Comparison of ENCODE assay signal across 8 cellular contexts in the genomic region with DNA sequence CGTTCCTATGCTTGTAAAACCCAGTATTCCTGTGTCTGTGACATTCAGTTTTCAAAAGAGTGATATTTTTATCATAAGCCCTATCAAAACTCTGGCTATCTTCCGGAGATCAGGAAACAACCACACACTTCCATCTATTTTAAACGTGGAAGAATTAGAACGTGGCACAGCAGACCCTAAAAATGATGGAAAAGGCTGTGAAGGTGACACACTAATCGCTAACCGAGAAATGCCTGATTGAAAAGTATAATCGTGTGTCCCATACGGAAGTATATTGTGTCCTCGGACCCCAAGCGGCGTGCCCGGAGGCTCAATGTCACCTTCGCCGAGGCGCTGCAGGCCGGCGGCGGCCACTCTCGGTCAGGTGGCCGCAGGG.
DNase-seq lines count a peak whose midpoint lies in the region; ATAC-seq and TF ChIP-seq lines count a peak whose summit lies in the region.

No MANE protein-coding gene starts in this region.

- H3K27ac ChIP-seq in OCI-LY1 (ENCODE audit: low read depth, low read length, poor library complexity, severe bottlenecking): peak overlapping the region; percentile 52

- H3K4me2 ChIP-seq in OCI-LY1 (ENCODE audit: low read length): peak overlapping the region; percentile 70

- no peaks in the 10 kb centered on the region for H3K27me3 Mint-ChIP-seq in effector memory CD8-positive, alpha-beta T cell
- H3K27me3 Mint-ChIP-seq in nephron progenitor cell (ENCODE audit: low read depth, poor library complexity): peaks cover 6% of the 10 kb centered on the region

- H3K4me1 Mint-ChIP-seq in effector memory CD8-positive, alpha-beta T cell (ENCODE audit: low read depth in 2 of 2): peaks cover 18 to 28% of the 10 kb centered on the region in 2 donors
- peaks cover 28% of the 10 kb centered on the region for H3K4me1 Mint-ChIP-seq in nephron progenitor cell

- H3F3A ChIP-seq in OCI-LY1 (ENCODE audit: insufficient read depth, low read length): no peaks in the 10 kb centered on the region

- H3K27ac Mint-ChIP-seq in effector memory CD8-positive, alpha-beta T cell: peak overlapping the region; percentile 78 to 86
- H3K27ac Mint-ChIP-seq in nephron progenitor cell: peak overlapping the region; percentile 62

- H3K79me2 ChIP-seq in OCI-LY1 (ENCODE audit: insufficient read depth, low read length): peaks cover 55% of the 10 kb centered on the region

- no peaks in the 10 kb centered on the region for H4K20me1 ChIP-seq in OCI-LY1 (ENCODE audit: insufficient read depth, low read length)

- peaks cover 23% of the 10 kb centered on the region; the same call in 1 of the 2 replicates for H3K36me3 ChIP-seq in OCI-LY1 (ENCODE audit: insufficient read depth, low read length)

- no peak overlapping the region for H2AFZ ChIP-seq in OCI-LY1 (ENCODE audit: low read length)

- DNase-seq in NCI-H1092 treated with DMSO at 0.1 percent for 48 hours (lab: John Stamatoyannopoulos, UW) (peak; percentile 21), NCI-H1092 (lab: John Stamatoyannopoulos, UW) (no peak), nephron progenitor cell (no peak), SHP77 (lab: John Stamatoyannopoulos, UW) (no peak), NCI-H1417 treated with DMSO at 0.1 percent for 48 hours (lab: John Stamatoyannopoulos, UW) (no peak)
- DNase-seq in effector memory CD8-positive, alpha-beta T cell: no peak
- no peak for DNase-seq in stimulated activated CD8-positive, alpha-beta memory T cell treated with anti-CD3 and anti-CD28 coated beads, Interleukin-4, amount 100 ng/mL, for 48 hours

- H3K4me3 ChIP-seq in OCI-LY1 (ENCODE audit: low read depth, low read length, poor library complexity, severe bottlenecking): peak overlapping the region; percentile 84

- peak overlapping the region; percentile 89 to 90 for H3K4me3 Mint-ChIP-seq in effector memory CD8-positive, alpha-beta T cell
- peak overlapping the region; percentile 93 for H3K4me3 Mint-ChIP-seq in nephron progenitor cell

- H3K36me3 Mint-ChIP-seq in effector memory CD8-positive, alpha-beta T cell (ENCODE audit: insufficient read depth): peaks cover 22% of the 10 kb centered on the region
- peaks cover 13% of the 10 kb centered on the region for H3K36me3 Mint-ChIP-seq in nephron progenitor cell (ENCODE audit: low read depth)

- H3K9me2 ChIP-seq in OCI-LY1 (ENCODE audit: low read depth, low read length): no peaks in the 10 kb centered on the region

- H3K27me3 ChIP-seq in OCI-LY1 (ENCODE audit: insufficient read depth, low read length): no peaks in the 10 kb centered on the region

- H3K9me3 ChIP-seq in OCI-LY1 (ENCODE audit: low read length): no peaks in the 10 kb centered on the region

- H3K4me1 ChIP-seq in OCI-LY1 (ENCODE audit: insufficient read depth, low read length, severe bottlenecking): peaks cover 27% of the 10 kb centered on the region

- no peaks in the 10 kb centered on the region for H3K9me3 Mint-ChIP-seq in effector memory CD8-positive, alpha-beta T cell
- no peaks in the 10 kb centered on the region for H3K9me3 Mint-ChIP-seq in nephron progenitor cell

- peak overlapping the region; percentile 98 for H3K9ac ChIP-seq in OCI-LY1 (ENCODE audit: low read length)

- ATAC-seq in effector memory CD8-positive, alpha-beta T cell (replicated peaks): no peak

- TF ChIP-seq CTCF in OCI-LY1 (IDR thresholded peaks at IDR 0.05; ENCODE audit: low read length) (no peak), nephron progenitor cell (IDR thresholded peaks at IDR 0.05) (no peak)
